ENCODE assay signal across 8 cellular contexts in the genomic region with DNA sequence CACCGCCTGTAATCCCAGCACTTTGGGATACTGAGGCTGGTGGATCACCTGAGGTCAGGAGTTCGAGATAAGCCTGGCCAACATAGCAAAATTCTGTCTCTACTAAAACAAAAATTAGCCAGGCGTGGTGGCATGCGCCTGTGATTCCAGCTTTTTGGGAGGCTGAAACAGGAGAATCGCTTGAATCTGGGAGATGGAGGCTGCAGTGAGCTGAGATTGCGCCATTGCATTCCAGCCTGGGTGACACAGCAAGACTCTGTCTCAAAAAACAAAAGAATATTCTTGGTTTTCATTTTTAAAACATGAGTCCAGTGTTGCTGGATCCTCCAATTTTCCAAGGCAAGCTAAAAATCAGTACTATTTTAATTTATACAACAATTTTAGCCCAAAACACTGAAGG. TPM values are rescaled to one million over a fixed set of nuclear protein-coding genes. Genes with fewer than 3 reads are reported as not detected.
DNase-seq lines count a peak whose midpoint lies in the region; ATAC-seq and TF ChIP-seq lines count a peak whose summit lies in the region.
"Not testable (repeated sequence)": the region's sequence is repeated elsewhere in the genome, so short reads cannot be mapped to it uniquely, and the experiment has no call there.

No MANE protein-coding gene starts in this region.

- not testable (repeated sequence) for DNase-seq in CD4-positive, alpha-beta T cell; RWPE1 (ENCODE audit: low spot score); activated naive CD4-positive, alpha-beta T cell treated with anti-CD3 and anti-CD28 coated beads for 36 hours; left ventricle myocardium inferior; naive thymus-derived CD4-positive, alpha-beta T cell; thoracic aorta (ENCODE audit: low spot score)
- peak; percentile 18 for DNase-seq in GM23248
- DNase-seq in trophoblast cell: peak in 1 of 2 donors; percentile 55

- not testable (repeated sequence) for H2BK120ac ChIP-seq in trophoblast cell (ENCODE audit: insufficient read depth, low read length, poor library complexity)

- H4K91ac ChIP-seq in trophoblast cell (ENCODE audit: low read depth, low read length): not testable (repeated sequence)

- H4K20me1 ChIP-seq in GM23248 (ENCODE audit: insufficient read depth): peaks cover 19% of the 10 kb centered on the region; the same call in 1 of the 2 replicates

- not testable (repeated sequence) for H4K12ac ChIP-seq in trophoblast cell (ENCODE audit: low read depth, low read length)

- H3K79me1 ChIP-seq in trophoblast cell (ENCODE audit: low read length): not testable (repeated sequence)

- in situ Hi-C loops in GM23248 (cut with MboI): not testable (repeated sequence)

- TF ChIP-seq CTCF in CD4-positive, alpha-beta T cell (IDR thresholded peaks at IDR 0.05); RWPE1 (conservative IDR thresholded peaks at IDR 0.05; ENCODE audit: low read depth); left ventricle myocardium inferior (IDR thresholded peaks at IDR 0.05; ENCODE audit: borderline replicate concordance); thoracic aorta (IDR thresholded peaks at IDR 0.05): not testable (repeated sequence)

- not testable (repeated sequence) for H3K9ac ChIP-seq in GM23248; trophoblast cell (ENCODE audit: low read length)

- H3K27me3 Mint-ChIP-seq in CD4-positive, alpha-beta T cell; activated naive CD4-positive, alpha-beta T cell treated with anti-CD3 and anti-CD28 coated beads for 36 hours (ENCODE audit: low read depth); naive thymus-derived CD4-positive, alpha-beta T cell: not testable (repeated sequence)

- H3K4me1 ChIP-seq in GM23248 (ENCODE audit: insufficient read depth): peaks cover 41% of the 10 kb centered on the region
- peaks cover 92% of the 10 kb centered on the region for H3K4me1 ChIP-seq in left ventricle myocardium inferior
- peaks cover 40 to 68% of the 10 kb centered on the region in 2 donors for H3K4me1 ChIP-seq in naive thymus-derived CD4-positive, alpha-beta T cell (ENCODE audit: control insufficient read depth in 2 of 2, insufficient read depth in 2 of 2, low read length in 2 of 2)
- not testable (repeated sequence) for H3K4me1 ChIP-seq in trophoblast cell (ENCODE audit: control insufficient read depth in 1 of 2, insufficient read depth in 2 of 2, low read length in 2 of 2)
- H3K4me1 ChIP-seq in thoracic aorta (ENCODE audit: control insufficient read depth in 1 of 2, low read depth in 2 of 2): peaks cover 58 to 61% of the 10 kb centered on the region in 2 donors

- H3K9me3 Mint-ChIP-seq in CD4-positive, alpha-beta T cell; activated naive CD4-positive, alpha-beta T cell treated with anti-CD3 and anti-CD28 coated beads for 36 hours; naive thymus-derived CD4-positive, alpha-beta T cell: not testable (repeated sequence)

- H3K27ac Mint-ChIP-seq in CD4-positive, alpha-beta T cell: not testable (repeated sequence)
- peak overlapping the region; percentile 24 for H3K27ac Mint-ChIP-seq in activated naive CD4-positive, alpha-beta T cell treated with anti-CD3 and anti-CD28 coated beads for 36 hours
- peak overlapping the region in 2 of 9 donors; percentile 78 to 87 for H3K27ac Mint-ChIP-seq in naive thymus-derived CD4-positive, alpha-beta T cell

- H3K14ac ChIP-seq in trophoblast cell (ENCODE audit: low read length): not testable (repeated sequence)

- POLR2A ChIA-PET in CD4-positive, alpha-beta T cell (lab: Charles Lee): interaction anchor here (1.0 to 6.0 kb wide), 5 partner anchors 16 to 112 kb away, joined by 3 to 41 read pairs (median 7); no protein-coding TSS in a partner anchor
- POLR2A ChIA-PET in RWPE1 (lab: Yijun Ruan, JAX; ENCODE audit: low non-redundant PET): not testable (repeated sequence)
- POLR2A ChIA-PET in naive thymus-derived CD4-positive, alpha-beta T cell (lab: Charles Lee): interaction anchor here (0.6 to 4.3 kb wide), 12 partner anchors 9 to 293 kb away, joined by 3 to 22 read pairs (median 3); no protein-coding TSS in a partner anchor

- peaks cover 82% of the 10 kb centered on the region for H3K4me1 Mint-ChIP-seq in CD4-positive, alpha-beta T cell (ENCODE audit: low read depth)
- H3K4me1 Mint-ChIP-seq in activated naive CD4-positive, alpha-beta T cell treated with anti-CD3 and anti-CD28 coated beads for 36 hours (ENCODE audit: low read depth): peaks cover 79% of the 10 kb centered on the region
- H3K4me1 Mint-ChIP-seq in naive thymus-derived CD4-positive, alpha-beta T cell: peaks cover 43 to 90% (median 73%) of the 10 kb centered on the region in 7 donors

- not testable (repeated sequence) for H3K9me2 ChIP-seq in GM23248 (ENCODE audit: insufficient read depth)

- WGBS in GM23248 (ENCODE audit: low coverage in 1 of 2, low lambda C conversion rate in 2 of 2, missing lambda C conversion rate in 2 of 2), 2 experiments: 97% methylated on average over 6 of the region's 6 CpGs
- WGBS in trophoblast cell (ENCODE audit: extremely low coverage, insufficient coverage, insufficient read length): no CpG with 5 or more reads among the region's 6 CpGs

- not testable (repeated sequence) for H2AFZ ChIP-seq in GM23248; trophoblast cell (ENCODE audit: insufficient read depth, low read length, poor library complexity)

- H3K23ac ChIP-seq in trophoblast cell (ENCODE audit: low read length): not testable (repeated sequence)

- not testable (repeated sequence) for H2AK5ac ChIP-seq in trophoblast cell (ENCODE audit: low read length)

- not testable (repeated sequence) for H2BK12ac ChIP-seq in trophoblast cell (ENCODE audit: low read length)

- H3K36me3 ChIP-seq in GM23248 (ENCODE audit: low read depth); trophoblast cell (ENCODE audit: control insufficient read depth in 1 of 2, insufficient read depth in 2 of 2, low read length in 2 of 2); thoracic aorta: not testable (repeated sequence)
- peaks cover 15% of the 10 kb centered on the region for H3K36me3 ChIP-seq in left ventricle myocardium inferior
- H3K36me3 ChIP-seq in naive thymus-derived CD4-positive, alpha-beta T cell (ENCODE audit: control insufficient read depth in 2 of 3, insufficient read depth in 3 of 3, low read length in 3 of 3): peaks cover 0 to 13% (median 4%) of the 10 kb centered on the region in 3 experiments

- H4K8ac ChIP-seq in trophoblast cell (ENCODE audit: low read depth, low read length): not testable (repeated sequence)

- not testable (repeated sequence) for H2BK5ac ChIP-seq in trophoblast cell (ENCODE audit: low read depth, low read length, poor library complexity)

- peaks cover 20% of the 10 kb centered on the region for H3F3A ChIP-seq in GM23248 (ENCODE audit: insufficient read depth)

- intact Hi-C loops in CD4-positive, alpha-beta T cell (cut with DNase I, micrococcal nuclease): loop anchor here in 1 of 2 experiments (10.0 kb wide), 1 partner anchor 345 kb away; no protein-coding TSS in a partner anchor
- intact Hi-C loops in activated naive CD4-positive, alpha-beta T cell treated with anti-CD3 and anti-CD28 coated beads for 36 hours (cut with micrococcal nuclease): loop anchor here (5.0 to 10.0 kb wide), 3 partner anchors 163 to 1445 kb away; a partner anchor contains a TSS
- intact Hi-C loops in left ventricle myocardium inferior (cut with micrococcal nuclease): loop anchor here (10.0 kb wide), 2 partner anchors 65 to 115 kb away; a partner anchor contains a TSS
- intact Hi-C loops in naive thymus-derived CD4-positive, alpha-beta T cell (cut with micrococcal nuclease): loop anchor here (10.0 kb wide), 2 partner anchors 325 to 345 kb away; no protein-coding TSS in a partner anchor

- not testable (repeated sequence) for H3K9me3 ChIP-seq in CD4-positive, alpha-beta T cell (ENCODE audit: control insufficient read depth, low read length); GM23248 (ENCODE audit: low read depth); left ventricle myocardium inferior (replicated peaks); naive thymus-derived CD4-positive, alpha-beta T cell (ENCODE audit: control insufficient read depth in 2 of 3, low read length in 3 of 3); trophoblast cell (ENCODE audit: insufficient read depth, low read depth, low read length); thoracic aorta

- H3K79me2 ChIP-seq in GM23248 (ENCODE audit: insufficient read depth): peaks cover 97% of the 10 kb centered on the region
- not testable (repeated sequence) for H3K79me2 ChIP-seq in trophoblast cell (ENCODE audit: control insufficient read depth, insufficient read depth, low read length, poor library complexity)

- not testable (repeated sequence) for H3K27ac ChIP-seq in CD4-positive, alpha-beta T cell (ENCODE audit: low read depth, low read length); trophoblast cell (ENCODE audit: low read depth, low read length)
- peak overlapping the region; percentile 32; the same call in 1 of the 2 replicates for H3K27ac ChIP-seq in GM23248
- 0 out of 2 replicates have a peak overlapping the region, but pooled peaks have one; percentile 12 for H3K27ac ChIP-seq in RWPE1
- peak overlapping the region; percentile 100 for H3K27ac ChIP-seq in left ventricle myocardium inferior (replicated peaks)
- H3K27ac ChIP-seq in naive thymus-derived CD4-positive, alpha-beta T cell (ENCODE audit: low read depth, low read length): peak overlapping the region; percentile 2
- H3K27ac ChIP-seq in thoracic aorta: peak overlapping the region; percentile 3 to 8

- not testable (repeated sequence) for H3K4me3 ChIP-seq in GM23248; naive thymus-derived CD4-positive, alpha-beta T cell (ENCODE audit: low read length); trophoblast cell (ENCODE audit: low read depth, low read length); thoracic aorta
- H3K4me3 ChIP-seq in left ventricle myocardium inferior: peak overlapping the region; percentile 100

- H3K4me3 Mint-ChIP-seq in CD4-positive, alpha-beta T cell: peak overlapping the region; percentile 40
- H3K4me3 Mint-ChIP-seq in activated naive CD4-positive, alpha-beta T cell treated with anti-CD3 and anti-CD28 coated beads for 36 hours: not testable (repeated sequence)
- H3K4me3 Mint-ChIP-seq in naive thymus-derived CD4-positive, alpha-beta T cell: peak overlapping the region in 6 of 10 donors; percentile 30 to 90 (median 48)

- peaks cover 83% of the 10 kb centered on the region for H3K36me3 Mint-ChIP-seq in CD4-positive, alpha-beta T cell (ENCODE audit: low read depth)
- not testable (repeated sequence) for H3K36me3 Mint-ChIP-seq in activated naive CD4-positive, alpha-beta T cell treated with anti-CD3 and anti-CD28 coated beads for 36 hours (ENCODE audit: low read depth)
- peaks cover 4 to 48% (median 30%) of the 10 kb centered on the region in 5 donors for H3K36me3 Mint-ChIP-seq in naive thymus-derived CD4-positive, alpha-beta T cell

- H3K18ac ChIP-seq in trophoblast cell (ENCODE audit: low read length): peak overlapping the region; percentile 65

- not testable (repeated sequence) for H3K27me3 ChIP-seq in CD4-positive, alpha-beta T cell (ENCODE audit: control insufficient read depth, insufficient read depth, low read length); GM23248 (replicated peaks; ENCODE audit: insufficient read depth); left ventricle myocardium inferior (ENCODE audit: low read depth); naive thymus-derived CD4-positive, alpha-beta T cell (ENCODE audit: control insufficient read depth in 2 of 2, insufficient read depth in 2 of 2, low read length in 2 of 2); trophoblast cell (ENCODE audit: insufficient read depth, low read length); thoracic aorta (replicated peaks; ENCODE audit: insufficient read depth)

- H3K4ac ChIP-seq in trophoblast cell (ENCODE audit: low read depth, low read length): peak overlapping the region; percentile 62

- H3K4me2 ChIP-seq in GM23248 (ENCODE audit: unreplicated experiment); trophoblast cell (ENCODE audit: low read length): not testable (repeated sequence)

- ATAC-seq in CD4-positive, alpha-beta T cell (ENCODE audit: poor library complexity); naive thymus-derived CD4-positive, alpha-beta T cell; thoracic aorta (ENCODE audit: insufficient number of reproducible peaks, low FRiP score, low read depth): not testable (repeated sequence)

- CTCF ChIA-PET in CD4-positive, alpha-beta T cell (lab: Charles Lee): interaction anchor here (1.2 to 1.8 kb wide), 2 partner anchors 18 to 144 kb away, joined by 5 to 10 read pairs; a partner anchor contains a TSS
- CTCF ChIA-PET in RWPE1 (lab: Yijun Ruan, JAX): interaction anchor here (0.6 kb wide), 1 partner anchor 1379 kb away, joined by 4 read pairs; no protein-coding TSS in a partner anchor
- CTCF ChIA-PET in activated naive CD4-positive, alpha-beta T cell treated with anti-CD3 and anti-CD28 coated beads for 36 hours (lab: Charles Lee): interaction anchor here (0.6 to 2.1 kb wide), 4 partner anchors 18 to 492 kb away, joined by 3 to 10 read pairs (median 3); no protein-coding TSS in a partner anchor
- CTCF ChIA-PET in naive thymus-derived CD4-positive, alpha-beta T cell (lab: Charles Lee): interaction anchor here (0.7 to 1.4 kb wide), 6 partner anchors 49 to 340 kb away, joined by 3 read pairs; no protein-coding TSS in a partner anchor

RNA-seq across cellular contexts. Expression of a gene that starts 6.4 kb away (rescaled TPM):
- total RNA-seq in CD4-positive, alpha-beta T cell: 100 to 1,000 TPM; 305 to 323 TPM
- 263 and 295 TPM in 2 replicates for total RNA-seq in GM23248 (2014; rRNA removed; shearing (Covaris generic))
- 689 and 690 TPM in 2 replicates for polyA plus RNA-seq in GM23248 (2016; fragmentation: Nextera tagmentation; extraction: Ambion mirVana)
- total RNA-seq in activated naive CD4-positive, alpha-beta T cell treated with anti-CD3 and anti-CD28 coated beads for 36 hours: 100 to 1,000 TPM; 110 to 112 TPM
- total RNA-seq in left ventricle myocardium inferior: 533 TPM
- 100 to 1,000 TPM; 190 to 733 (median 412) TPM for total RNA-seq in naive thymus-derived CD4-positive, alpha-beta T cell
- polyA plus RNA-seq in naive thymus-derived CD4-positive, alpha-beta T cell: 1,000 to 10,000 TPM; 1,112 to 1,479 TPM
- polyA plus RNA-seq in trophoblast cell (2013): 463 and 476 TPM in 2 replicates
- 100 to 1,000 TPM; 436 to 638 TPM for total RNA-seq in thoracic aorta
